2 cellular contexts compared by ENCODE assay signal in the genomic region with DNA sequence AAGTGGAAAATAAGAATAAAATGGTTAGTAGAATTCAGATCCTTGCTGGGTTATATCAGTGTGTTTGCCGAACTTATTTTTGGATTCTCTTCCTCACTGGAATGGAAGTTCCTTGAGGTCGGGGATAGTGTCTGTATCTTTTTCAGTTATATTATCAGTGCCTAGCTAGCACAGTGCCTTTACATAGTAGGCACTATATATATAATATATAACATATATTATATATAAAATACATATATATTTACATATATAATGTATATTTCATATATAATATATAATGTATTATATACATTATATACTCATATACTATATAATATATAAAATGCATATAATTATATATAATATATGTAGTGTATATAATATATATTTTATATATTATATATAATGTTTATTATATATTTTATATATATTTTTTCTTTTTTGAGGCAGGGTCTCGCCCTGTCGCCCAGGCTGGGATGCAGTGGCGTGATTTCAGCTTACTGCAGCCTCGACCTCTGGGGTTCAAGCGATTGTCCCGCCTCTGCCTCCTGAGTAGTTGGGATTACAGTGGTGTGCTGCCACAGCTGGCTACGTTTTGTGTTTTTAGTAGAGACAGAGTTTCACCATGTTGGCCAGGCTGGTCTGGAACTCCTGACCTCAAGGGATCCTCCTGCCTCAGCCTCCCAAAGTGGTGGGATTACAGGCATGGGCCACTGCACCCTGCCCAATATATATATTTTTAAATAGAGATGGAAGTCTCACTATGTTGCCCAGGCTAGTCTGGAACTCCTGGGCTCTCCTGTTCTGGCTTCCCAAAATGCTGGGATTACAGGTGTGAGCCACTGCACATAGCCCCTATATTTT.
TF ChIP-seq lines count a peak whose summit lies in the region.

No MANE protein-coding gene starts in this region.

TF ChIP-seq in SK-N-SH, 30 proteins besides CTCF, POLR2A, EP300 and RAD21 (continued from another document):
- TF ChIP-seq, protein P1, sequence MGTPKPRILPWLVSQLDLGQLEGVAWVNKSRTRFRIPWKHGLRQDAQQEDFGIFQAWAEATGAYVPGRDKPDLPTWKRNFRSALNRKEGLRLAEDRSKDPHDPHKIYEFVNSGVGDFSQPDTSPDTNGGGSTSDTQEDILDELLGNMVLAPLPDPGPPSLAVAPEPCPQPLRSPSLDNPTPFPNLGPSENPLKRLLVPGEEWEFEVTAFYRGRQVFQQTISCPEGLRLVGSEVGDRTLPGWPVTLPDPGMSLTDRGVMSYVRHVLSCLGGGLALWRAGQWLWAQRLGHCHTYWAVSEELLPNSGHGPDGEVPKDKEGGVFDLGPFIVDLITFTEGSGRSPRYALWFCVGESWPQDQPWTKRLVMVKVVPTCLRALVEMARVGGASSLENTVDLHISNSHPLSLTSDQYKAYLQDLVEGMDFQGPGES (IDR thresholded peaks at IDR 0.05; ENCODE audit: low read depth, low read length) = no peak
- TF ChIP-seq POLR2AphosphoS5 (IDR thresholded peaks at IDR 0.05; ENCODE audit: low read depth, low read length) = no peak
- TF ChIP-seq, protein P2, sequence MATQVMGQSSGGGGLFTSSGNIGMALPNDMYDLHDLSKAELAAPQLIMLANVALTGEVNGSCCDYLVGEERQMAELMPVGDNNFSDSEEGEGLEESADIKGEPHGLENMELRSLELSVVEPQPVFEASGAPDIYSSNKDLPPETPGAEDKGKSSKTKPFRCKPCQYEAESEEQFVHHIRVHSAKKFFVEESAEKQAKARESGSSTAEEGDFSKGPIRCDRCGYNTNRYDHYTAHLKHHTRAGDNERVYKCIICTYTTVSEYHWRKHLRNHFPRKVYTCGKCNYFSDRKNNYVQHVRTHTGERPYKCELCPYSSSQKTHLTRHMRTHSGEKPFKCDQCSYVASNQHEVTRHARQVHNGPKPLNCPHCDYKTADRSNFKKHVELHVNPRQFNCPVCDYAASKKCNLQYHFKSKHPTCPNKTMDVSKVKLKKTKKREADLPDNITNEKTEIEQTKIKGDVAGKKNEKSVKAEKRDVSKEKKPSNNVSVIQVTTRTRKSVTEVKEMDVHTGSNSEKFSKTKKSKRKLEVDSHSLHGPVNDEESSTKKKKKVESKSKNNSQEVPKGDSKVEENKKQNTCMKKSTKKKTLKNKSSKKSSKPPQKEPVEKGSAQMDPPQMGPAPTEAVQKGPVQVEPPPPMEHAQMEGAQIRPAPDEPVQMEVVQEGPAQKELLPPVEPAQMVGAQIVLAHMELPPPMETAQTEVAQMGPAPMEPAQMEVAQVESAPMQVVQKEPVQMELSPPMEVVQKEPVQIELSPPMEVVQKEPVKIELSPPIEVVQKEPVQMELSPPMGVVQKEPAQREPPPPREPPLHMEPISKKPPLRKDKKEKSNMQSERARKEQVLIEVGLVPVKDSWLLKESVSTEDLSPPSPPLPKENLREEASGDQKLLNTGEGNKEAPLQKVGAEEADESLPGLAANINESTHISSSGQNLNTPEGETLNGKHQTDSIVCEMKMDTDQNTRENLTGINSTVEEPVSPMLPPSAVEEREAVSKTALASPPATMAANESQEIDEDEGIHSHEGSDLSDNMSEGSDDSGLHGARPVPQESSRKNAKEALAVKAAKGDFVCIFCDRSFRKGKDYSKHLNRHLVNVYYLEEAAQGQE (IDR thresholded peaks at IDR 0.05; ENCODE audit: low read depth, low read length) = no peak
- TF ChIP-seq PBX3 (IDR thresholded peaks at IDR 0.05) = no peak
- TF ChIP-seq ELF1 (IDR thresholded peaks at IDR 0.05) = no peak
- no peak for TF ChIP-seq GATA2 (CRISPR knock-in tag; IDR thresholded peaks at IDR 0.05)
- no peak for TF ChIP-seq GABPA (IDR thresholded peaks at IDR 0.05; ENCODE audit: low read depth)
- no peak for TF ChIP-seq RFX5 (IDR thresholded peaks at IDR 0.05; ENCODE audit: low read length)
- no peak for TF ChIP-seq MEF2A (IDR thresholded peaks at IDR 0.05; ENCODE audit: borderline replicate concordance, low read depth)
- TF ChIP-seq USF1 (IDR thresholded peaks at IDR 0.05; ENCODE audit: borderline replicate concordance, low read depth) = no peak
- no peak for TF ChIP-seq MXI1 (IDR thresholded peaks at IDR 0.05; ENCODE audit: low read depth, low read length)
- TF ChIP-seq FOSL2 (IDR thresholded peaks at IDR 0.05; ENCODE audit: borderline replicate concordance, low read depth) = no peak
- no peak for TF ChIP-seq JUND (IDR thresholded peaks at IDR 0.05)
- TF ChIP-seq FOXJ3 (CRISPR knock-in tag; IDR thresholded peaks at IDR 0.05) = no peak
- TF ChIP-seq TAF1 (IDR thresholded peaks at IDR 0.05; ENCODE audit: borderline replicate concordance, low read depth, low read length) = no peak
- no peak for TF ChIP-seq YY1 (IDR thresholded peaks at IDR 0.05; ENCODE audit: low read depth)
- TF ChIP-seq USF2 (IDR thresholded peaks at IDR 0.05; ENCODE audit: borderline replicate concordance, low read depth, low read length) = no peak
- no peak for TF ChIP-seq SMC3 (IDR thresholded peaks at IDR 0.05; ENCODE audit: low read depth, low read length)
- TF ChIP-seq SIN3A (IDR thresholded peaks at IDR 0.05; ENCODE audit: borderline replicate concordance, low read depth, low read length) = no peak

TF ChIP-seq in SK-N-SH treated with all-trans-retinoic acid at 6 μM for 48 hours, 23 proteins besides CTCF, POLR2A, EP300 and RAD21 (continued from another document):
- TF ChIP-seq, protein P3, sequence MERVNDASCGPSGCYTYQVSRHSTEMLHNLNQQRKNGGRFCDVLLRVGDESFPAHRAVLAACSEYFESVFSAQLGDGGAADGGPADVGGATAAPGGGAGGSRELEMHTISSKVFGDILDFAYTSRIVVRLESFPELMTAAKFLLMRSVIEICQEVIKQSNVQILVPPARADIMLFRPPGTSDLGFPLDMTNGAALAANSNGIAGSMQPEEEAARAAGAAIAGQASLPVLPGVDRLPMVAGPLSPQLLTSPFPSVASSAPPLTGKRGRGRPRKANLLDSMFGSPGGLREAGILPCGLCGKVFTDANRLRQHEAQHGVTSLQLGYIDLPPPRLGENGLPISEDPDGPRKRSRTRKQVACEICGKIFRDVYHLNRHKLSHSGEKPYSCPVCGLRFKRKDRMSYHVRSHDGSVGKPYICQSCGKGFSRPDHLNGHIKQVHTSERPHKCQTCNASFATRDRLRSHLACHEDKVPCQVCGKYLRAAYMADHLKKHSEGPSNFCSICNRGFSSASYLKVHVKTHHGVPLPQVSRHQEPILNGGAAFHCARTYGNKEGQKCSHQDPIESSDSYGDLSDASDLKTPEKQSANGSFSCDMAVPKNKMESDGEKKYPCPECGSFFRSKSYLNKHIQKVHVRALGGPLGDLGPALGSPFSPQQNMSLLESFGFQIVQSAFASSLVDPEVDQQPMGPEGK (CRISPR knock-in tag; IDR thresholded peaks at IDR 0.05; ENCODE audit: borderline replicate concordance) = no peak
